Comparison of ENCODE assay signal across 1 cellular context in genomic region chr6:116090251-116090650, GRCh38.
TF ChIP-seq lines count a peak whose summit lies in the region.

No MANE protein-coding gene starts in this region.

TF ChIP-seq in GM23338, 12 proteins besides CTCF, POLR2A, EP300 and RAD21 (continued from another document):
- TF ChIP-seq ZNF462 (CRISPR knock-in tag; IDR thresholded peaks at IDR 0.05) (no peak), EZH2 (IDR thresholded peaks at IDR 0.05; ENCODE audit: low read depth, unreplicated experiment) (no peak), CREB1 (CRISPR knock-in tag; IDR thresholded peaks at IDR 0.05; ENCODE audit: low read depth) (no peak), STAT1 (IDR thresholded peaks at IDR 0.05; ENCODE audit: unreplicated experiment) (no peak), POLR2AphosphoS5 (IDR thresholded peaks at IDR 0.05; ENCODE audit: low read depth) (no peak), EZH2phosphoT487 (IDR thresholded peaks at IDR 0.05; ENCODE audit: unreplicated experiment) (no peak), NANOG (IDR thresholded peaks at IDR 0.05; ENCODE audit: borderline replicate concordance) (no peak), ZNF331 (CRISPR knock-in tag; IDR thresholded peaks at IDR 0.05; ENCODE audit: low read depth) (no peak)
